14 cellular contexts compared by ENCODE assay signal in genomic region chr1:81437649-81438048, GRCh38.
DNase-seq lines count a peak whose midpoint lies in the region; ATAC-seq and TF ChIP-seq lines count a peak whose summit lies in the region.
"Had no signal": no experiment of that assay in that cellular context is flagged by ENCODE, and none has a peak within 500 bp of the region (broad histone marks: within the 10 kb centered on the region; RNA-seq: fewer than 3 reads in every experiment).

No MANE protein-coding gene starts in this region.

- peak; percentile 82 for ATAC-seq in GM19324 (IDR thresholded peaks at IDR 0.05; ENCODE audit: low FRiP score, unreplicated experiment)
- ATAC-seq in HG02763 (IDR thresholded peaks at IDR 0.05; ENCODE audit: unreplicated experiment), result peak; percentile 61
- ATAC-seq in HG03571 (IDR thresholded peaks at IDR 0.05; ENCODE audit: unreplicated experiment), result peak; percentile 89
- ATAC-seq: stimulated activated naive CD8-positive, alpha-beta T cell treated with anti-CD3 and anti-CD28 coated beads, Interleukin-15, amount 100 ng/mL, for 72 hours had no signal

- TF ChIP-seq CTCF in GM10248 (IDR thresholded peaks at IDR 0.05; ENCODE audit: control extremely low read depth, extremely low read depth, low read depth, missing control alignments), result no peak

- H3K4me3 ChIP-seq in H7 (ENCODE audit: insufficient read depth, low read depth, low read length), result no peak overlapping the region

- H3K27me3 ChIP-seq in H7 (ENCODE audit: control insufficient read depth, insufficient read depth, low read length), result no peaks in the 10 kb centered on the region
- H3K27me3 ChIP-seq: neutrophil had no signal

- POLR2A ChIA-PET in GM10248 (lab: Yijun Ruan, JAX), result interaction anchor here (0.6 kb wide), 1 partner anchor 78 kb away, joined by 3 read pairs; no protein-coding TSS in a partner anchor

- DNase-seq in GM10248 (ENCODE audit: extremely low spot score) (peak; percentile 18), NCI-H1417 treated with DMSO at 0.1 percent for 48 hours (lab: John Stamatoyannopoulos, UW) (no peak), NOMO-1 treated with DMSO at 0.1 percent for 48 hours (lab: John Stamatoyannopoulos, UW; ENCODE audit: unreplicated experiment) (no peak), OCI-M1 (lab: John Stamatoyannopoulos, UW) (no peak), H7 (no peak)
- DNase-seq: aorta; GDM1; NCI-H1092 treated with DMSO at 0.1 percent for 48 hours; stimulated activated CD4-positive, alpha-beta T cell treated with anti-CD3 and anti-CD28 coated beads, Interleukin-1b, Interleukin-23, amount 100 ng/mL, for 48 hours; stimulated activated naive CD8-positive, alpha-beta T cell treated with anti-CD3 and anti-CD28 coated beads, Interleukin-15, amount 100 ng/mL, for 72 hours had no signal

- CTCF ChIA-PET in GM10248 (lab: Yijun Ruan, JAX), result interaction anchor here (1.0 to 2.8 kb wide), 2 partner anchors 23 to 32 kb away, joined by 5 to 13 read pairs; no protein-coding TSS in a partner anchor

- H3K36me3 ChIP-seq in H7 (replicated peaks; ENCODE audit: control insufficient read depth, insufficient read depth, low read length), result no peaks in the 10 kb centered on the region
- H3K36me3 ChIP-seq: neutrophil had no signal
